In the genomic region with DNA sequence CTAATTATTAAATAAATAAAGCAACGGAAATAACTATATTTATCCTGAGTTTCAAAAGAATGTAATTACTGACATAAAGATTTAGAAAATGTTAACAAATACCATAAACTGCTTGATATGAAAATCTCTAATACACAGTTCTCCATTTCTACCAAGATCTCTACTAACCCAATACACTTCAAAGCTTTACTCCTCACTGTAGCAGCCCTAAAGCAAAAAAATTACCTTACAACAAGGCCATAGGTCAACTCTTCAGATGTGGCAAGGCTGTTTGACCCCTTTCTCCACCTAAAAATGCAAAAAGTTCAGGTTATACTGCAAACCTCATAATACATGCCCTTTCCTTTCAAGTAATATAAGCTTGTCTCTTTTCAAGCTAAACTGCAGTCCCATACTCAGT, we compare ENCODE assay signal across 2 cellular contexts.
A peak's percentile ranks its signal among the peaks of the same experiment; 100 is the strongest.
TF ChIP-seq lines count a peak whose summit lies in the region.

No MANE protein-coding gene starts in this region.

TF ChIP-seq in IMR-90, 13 proteins besides CTCF, POLR2A, EP300 and RAD21:
- no peak for TF ChIP-seq CHD1 (IDR thresholded peaks at IDR 0.05; ENCODE audit: low read depth, low read length)
- TF ChIP-seq, protein P1, sequence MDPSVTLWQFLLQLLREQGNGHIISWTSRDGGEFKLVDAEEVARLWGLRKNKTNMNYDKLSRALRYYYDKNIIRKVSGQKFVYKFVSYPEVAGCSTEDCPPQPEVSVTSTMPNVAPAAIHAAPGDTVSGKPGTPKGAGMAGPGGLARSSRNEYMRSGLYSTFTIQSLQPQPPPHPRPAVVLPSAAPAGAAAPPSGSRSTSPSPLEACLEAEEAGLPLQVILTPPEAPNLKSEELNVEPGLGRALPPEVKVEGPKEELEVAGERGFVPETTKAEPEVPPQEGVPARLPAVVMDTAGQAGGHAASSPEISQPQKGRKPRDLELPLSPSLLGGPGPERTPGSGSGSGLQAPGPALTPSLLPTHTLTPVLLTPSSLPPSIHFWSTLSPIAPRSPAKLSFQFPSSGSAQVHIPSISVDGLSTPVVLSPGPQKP (IDR thresholded peaks at IDR 0.05; ENCODE audit: borderline replicate concordance, low read depth, low read length) = no peak
- TF ChIP-seq MAFK (IDR thresholded peaks at IDR 0.05; ENCODE audit: low read depth, low read length) = no peak
- no peak for TF ChIP-seq RCOR1 (IDR thresholded peaks at IDR 0.05; ENCODE audit: insufficient replicate concordance, low read length)
- no peak for TF ChIP-seq MAZ (IDR thresholded peaks at IDR 0.05; ENCODE audit: borderline replicate concordance, low read depth, low read length)
- TF ChIP-seq SMC3 (IDR thresholded peaks at IDR 0.05; ENCODE audit: low read depth, low read length) = no peak
- no peak for TF ChIP-seq CEBPB (IDR thresholded peaks at IDR 0.05; ENCODE audit: low read depth, low read length)
- TF ChIP-seq, protein P2, sequence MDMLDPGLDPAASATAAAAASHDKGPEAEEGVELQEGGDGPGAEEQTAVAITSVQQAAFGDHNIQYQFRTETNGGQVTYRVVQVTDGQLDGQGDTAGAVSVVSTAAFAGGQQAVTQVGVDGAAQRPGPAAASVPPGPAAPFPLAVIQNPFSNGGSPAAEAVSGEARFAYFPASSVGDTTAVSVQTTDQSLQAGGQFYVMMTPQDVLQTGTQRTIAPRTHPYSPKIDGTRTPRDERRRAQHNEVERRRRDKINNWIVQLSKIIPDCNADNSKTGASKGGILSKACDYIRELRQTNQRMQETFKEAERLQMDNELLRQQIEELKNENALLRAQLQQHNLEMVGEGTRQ (IDR thresholded peaks at IDR 0.05; ENCODE audit: low read depth, low read length) = no peak
- TF ChIP-seq FOS (IDR thresholded peaks at IDR 0.05; ENCODE audit: low read depth, low read length) = no peak
- no peak for TF ChIP-seq RFX5 (IDR thresholded peaks at IDR 0.05; ENCODE audit: low read depth, low read length)
- TF ChIP-seq BHLHE40 (IDR thresholded peaks at IDR 0.05; ENCODE audit: low read depth, low read length) = no peak
- no peak for TF ChIP-seq NFE2L2 (IDR thresholded peaks at IDR 0.05; ENCODE audit: low read depth, low read length)
- TF ChIP-seq MXI1 (IDR thresholded peaks at IDR 0.05; ENCODE audit: borderline replicate concordance, low read depth, low read length) = no peak

TF ChIP-seq in GM12878, 131 proteins besides CTCF, POLR2A, EP300 and RAD21:
- TF ChIP-seq YBX1 (IDR thresholded peaks at IDR 0.05) (no peak), NR2F1 (conservative IDR thresholded peaks at IDR 0.05) (peak; percentile 77), ZBED1 (IDR thresholded peaks at IDR 0.05; ENCODE audit: borderline replicate concordance) (no peak), GABPA (IDR thresholded peaks at IDR 0.05; ENCODE audit: low read depth) (no peak), MYB (IDR thresholded peaks at IDR 0.05; ENCODE audit: borderline replicate concordance, low read depth, low read length) (no peak), NR2C1 (IDR thresholded peaks at IDR 0.05) (0 out of 2 replicates have a peak, but pooled peaks have one; percentile 41), SREBF2 (IDR thresholded peaks at IDR 0.05; ENCODE audit: low read length) (no peak), WRNIP1 (IDR thresholded peaks at IDR 0.05; ENCODE audit: borderline replicate concordance, low read depth, low read length) (no peak), BMI1 (IDR thresholded peaks at IDR 0.05; ENCODE audit: borderline replicate concordance) (no peak), SRF (IDR thresholded peaks at IDR 0.05; ENCODE audit: low read depth in 2 of 2, low read length in 2 of 2) (no peak), TCF12 (IDR thresholded peaks at IDR 0.05; ENCODE audit: low read depth, low read length) (no peak)
- TF ChIP-seq, protein P3, sequence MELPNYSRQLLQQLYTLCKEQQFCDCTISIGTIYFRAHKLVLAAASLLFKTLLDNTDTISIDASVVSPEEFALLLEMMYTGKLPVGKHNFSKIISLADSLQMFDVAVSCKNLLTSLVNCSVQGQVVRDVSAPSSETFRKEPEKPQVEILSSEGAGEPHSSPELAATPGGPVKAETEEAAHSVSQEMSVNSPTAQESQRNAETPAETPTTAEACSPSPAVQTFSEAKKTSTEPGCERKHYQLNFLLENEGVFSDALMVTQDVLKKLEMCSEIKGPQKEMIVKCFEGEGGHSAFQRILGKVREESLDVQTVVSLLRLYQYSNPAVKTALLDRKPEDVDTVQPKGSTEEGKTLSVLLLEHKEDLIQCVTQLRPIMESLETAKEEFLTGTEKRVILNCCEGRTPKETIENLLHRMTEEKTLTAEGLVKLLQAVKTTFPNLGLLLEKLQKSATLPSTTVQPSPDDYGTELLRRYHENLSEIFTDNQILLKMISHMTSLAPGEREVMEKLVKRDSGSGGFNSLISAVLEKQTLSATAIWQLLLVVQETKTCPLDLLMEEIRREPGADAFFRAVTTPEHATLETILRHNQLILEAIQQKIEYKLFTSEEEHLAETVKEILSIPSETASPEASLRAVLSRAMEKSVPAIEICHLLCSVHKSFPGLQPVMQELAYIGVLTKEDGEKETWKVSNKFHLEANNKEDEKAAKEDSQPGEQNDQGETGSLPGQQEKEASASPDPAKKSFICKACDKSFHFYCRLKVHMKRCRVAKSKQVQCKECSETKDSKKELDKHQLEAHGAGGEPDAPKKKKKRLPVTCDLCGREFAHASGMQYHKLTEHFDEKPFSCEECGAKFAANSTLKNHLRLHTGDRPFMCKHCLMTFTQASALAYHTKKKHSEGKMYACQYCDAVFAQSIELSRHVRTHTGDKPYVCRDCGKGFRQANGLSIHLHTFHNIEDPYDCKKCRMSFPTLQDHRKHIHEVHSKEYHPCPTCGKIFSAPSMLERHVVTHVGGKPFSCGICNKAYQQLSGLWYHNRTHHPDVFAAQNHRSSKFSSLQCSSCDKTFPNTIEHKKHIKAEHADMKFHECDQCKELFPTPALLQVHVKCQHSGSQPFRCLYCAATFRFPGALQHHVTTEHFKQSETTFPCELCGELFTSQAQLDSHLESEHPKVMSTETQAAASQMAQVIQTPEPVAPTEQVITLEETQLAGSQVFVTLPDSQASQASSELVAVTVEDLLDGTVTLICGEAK (IDR thresholded peaks at IDR 0.05; ENCODE audit: borderline replicate concordance) = 0 out of 2 replicates have a peak, but pooled peaks have one; percentile 17
- TF ChIP-seq, protein P4, sequence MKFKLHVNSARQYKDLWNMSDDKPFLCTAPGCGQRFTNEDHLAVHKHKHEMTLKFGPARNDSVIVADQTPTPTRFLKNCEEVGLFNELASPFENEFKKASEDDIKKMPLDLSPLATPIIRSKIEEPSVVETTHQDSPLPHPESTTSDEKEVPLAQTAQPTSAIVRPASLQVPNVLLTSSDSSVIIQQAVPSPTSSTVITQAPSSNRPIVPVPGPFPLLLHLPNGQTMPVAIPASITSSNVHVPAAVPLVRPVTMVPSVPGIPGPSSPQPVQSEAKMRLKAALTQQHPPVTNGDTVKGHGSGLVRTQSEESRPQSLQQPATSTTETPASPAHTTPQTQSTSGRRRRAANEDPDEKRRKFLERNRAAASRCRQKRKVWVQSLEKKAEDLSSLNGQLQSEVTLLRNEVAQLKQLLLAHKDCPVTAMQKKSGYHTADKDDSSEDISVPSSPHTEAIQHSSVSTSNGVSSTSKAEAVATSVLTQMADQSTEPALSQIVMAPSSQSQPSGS (IDR thresholded peaks at IDR 0.05; ENCODE audit: low read length) = no peak
